Comparison of ENCODE assay signal across 1 cellular context in genomic region chr22:43922123-43922522, GRCh38.
TF ChIP-seq lines count a peak whose summit lies in the region.

No MANE protein-coding gene starts in this region.

TF ChIP-seq in K562, 482 proteins besides CTCF, POLR2A, EP300 and RAD21:
- TF ChIP-seq STAT5A (IDR thresholded peaks at IDR 0.05; ENCODE audit: borderline replicate concordance, low read length) = no peak
- TF ChIP-seq ESRRA (IDR thresholded peaks at IDR 0.05; ENCODE audit: borderline replicate concordance, low read depth) = 0 out of 2 replicates have a peak, but pooled peaks have one; percentile 17
- no peak for TF ChIP-seq CEBPZ (IDR thresholded peaks at IDR 0.05; ENCODE audit: borderline replicate concordance, low read depth, low read length)
- TF ChIP-seq E2F8 (IDR thresholded peaks at IDR 0.05; ENCODE audit: low read depth, partially characterized antibody) = no peak
